Comparison of ENCODE assay signal across 27 cellular contexts in the genomic region with DNA sequence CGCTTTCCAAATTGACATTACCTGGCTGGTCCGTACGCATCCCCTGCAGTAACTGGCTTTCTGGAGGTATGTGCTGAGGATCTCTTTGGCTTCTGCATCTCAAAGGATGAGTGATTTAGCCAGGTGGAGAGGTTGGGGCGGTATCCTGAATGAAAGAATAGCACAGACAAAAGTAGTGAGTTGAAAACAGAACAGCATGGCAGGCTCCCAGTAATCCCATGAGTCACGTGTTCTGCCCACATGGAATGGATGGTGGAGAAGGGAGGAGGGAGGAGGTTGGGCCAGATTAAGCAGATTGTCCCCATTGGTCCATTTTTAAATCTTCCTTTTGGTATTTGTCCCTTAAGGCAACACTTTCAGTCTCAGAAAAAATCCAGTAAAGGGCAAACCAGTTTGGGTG.
DNase-seq lines count a peak whose midpoint lies in the region; ATAC-seq, FAIRE-seq and TF ChIP-seq lines count a peak whose summit lies in the region.
"Had no signal": no experiment of that assay in that cellular context is flagged by ENCODE, and none has a peak within 500 bp of the region (broad histone marks: within the 10 kb centered on the region; RNA-seq: fewer than 3 reads in every experiment).

No MANE protein-coding gene starts in this region.

- no peak overlapping the region for H3K18ac ChIP-seq in mesendoderm (ENCODE audit: low read length)

- POLR2A ChIA-PET in K562 (lab: Yijun Ruan, JAX): interaction anchor here (0.6 kb wide), 1 partner anchor 30 kb away, joined by 3 read pairs; no protein-coding TSS in a partner anchor

- H2AFZ ChIP-seq in K562 (ENCODE audit: low read depth, low read length): no peak overlapping the region
- H2AFZ ChIP-seq: GM23248, PC-9 had no signal

- H3K23ac ChIP-seq in mesendoderm (ENCODE audit: low read length): no peak overlapping the region

- H3K4me2 ChIP-seq in K562 (ENCODE audit: insufficient read depth, low read length): no peak overlapping the region
- no peak overlapping the region for H3K4me2 ChIP-seq in mesendoderm (ENCODE audit: low read length)
- H3K4me2 ChIP-seq: PC-9 had no signal

- no TSS peak for BruUV-seq in K562 (replicated peaks; lab: Mats Ljungman, UMichigan)

- TF ChIP-seq RAD21 in K562 (CRISPR knock-in tag; conservative IDR thresholded peaks at IDR 0.05 in 1 of 2, IDR thresholded peaks at IDR 0.05 in 1 of 2): no peak

- H3K79me1 ChIP-seq in mesendoderm (ENCODE audit: low read length): no peaks in the 10 kb centered on the region

- H4K8ac ChIP-seq in mesendoderm (ENCODE audit: low read depth, low read length): no peak overlapping the region

- H2BK15ac ChIP-seq in mesendoderm (replicated peaks; ENCODE audit: low read depth): no peak overlapping the region

- no peaks in the 10 kb centered on the region for H3K9me3 ChIP-seq in K562 (replicated peaks; ENCODE audit: control insufficient read depth, insufficient read depth, low read depth, low read length)
- H3K9me3 ChIP-seq: BE2C had no signal

- 0% methylated on average over 5 of the region's 5 CpGs for WGBS in K562 (ENCODE audit: insufficient coverage, low coverage, missing lambda C conversion rate)
- WGBS in mesendoderm (ENCODE audit: extremely low coverage, insufficient coverage, low lambda C conversion rate): no CpG with 5 or more reads among the region's 5 CpGs

- no peak for ATAC-seq in K562
- no peak for ATAC-seq in stimulated activated naive CD8-positive, alpha-beta T cell treated with anti-CD3 and anti-CD28 coated beads, Interleukin-15, amount 100 ng/mL, for 72 hours
- no peak for ATAC-seq in HG03175 (IDR thresholded peaks at IDR 0.05; ENCODE audit: unreplicated experiment)
- ATAC-seq: Right ventricle myocardium inferior had no signal

- no peak overlapping the region for H2BK120ac ChIP-seq in mesendoderm (ENCODE audit: low read depth, low read length)

- no peak overlapping the region for H3K27ac Mint-ChIP-seq in stimulated activated naive CD8-positive, alpha-beta T cell treated with anti-CD3 and anti-CD28 coated beads, Interleukin-15, amount 100 ng/mL, for 72 hours
- H3K27ac Mint-ChIP-seq: CD14-positive monocyte; CD8-positive, alpha-beta memory T cell had no signal

- TF ChIP-seq POLR2A in K562 (conservative IDR thresholded peaks at IDR 0.05): no peak

- H3K9me1 ChIP-seq in K562 (ENCODE audit: control insufficient read depth, insufficient read depth, low read length): no peaks in the 10 kb centered on the region

- H3K27me3 Mint-ChIP-seq in stimulated activated naive CD8-positive, alpha-beta T cell treated with anti-CD3 and anti-CD28 coated beads, Interleukin-15, amount 100 ng/mL, for 72 hours: no peaks in the 10 kb centered on the region
- H3K27me3 Mint-ChIP-seq: CD8-positive, alpha-beta memory T cell had no signal

- in situ Hi-C loops in K562 (cut with MboI): no loop called here

- H3K36me3 ChIP-seq in K562 (ENCODE audit: control insufficient read depth, insufficient read depth, low read length): no peaks in the 10 kb centered on the region
- H3K36me3 ChIP-seq in mesendoderm (ENCODE audit: control insufficient read depth, insufficient read depth, low read length): no peaks in the 10 kb centered on the region
- H3K36me3 ChIP-seq: BE2C had no signal

- no peak overlapping the region for H3K56ac ChIP-seq in mesendoderm (ENCODE audit: low read length)

- no peak overlapping the region for H3K4me3 Mint-ChIP-seq in stimulated activated naive CD8-positive, alpha-beta T cell treated with anti-CD3 and anti-CD28 coated beads, Interleukin-15, amount 100 ng/mL, for 72 hours
- H3K4me3 Mint-ChIP-seq: CD14-positive monocyte; CD8-positive, alpha-beta memory T cell had no signal

- H3K27ac ChIP-seq in K562 (ENCODE audit: extremely low read depth, low read depth, low read length): no peak overlapping the region
- no peak overlapping the region for H3K27ac ChIP-seq in mesendoderm (ENCODE audit: low read depth, low read length)
- H3K27ac ChIP-seq: GM23248, PC-9 had no signal

- no peaks in the 10 kb centered on the region for H3K9me3 Mint-ChIP-seq in stimulated activated naive CD8-positive, alpha-beta T cell treated with anti-CD3 and anti-CD28 coated beads, Interleukin-15, amount 100 ng/mL, for 72 hours

- TF ChIP-seq EP300 in K562 (IDR thresholded peaks at IDR 0.05; ENCODE audit: low read length): no peak

- no peak overlapping the region for H2BK5ac ChIP-seq in mesendoderm (ENCODE audit: low read length)

- H3K9ac ChIP-seq in K562 (ENCODE audit: insufficient read depth in 1 of 2, low read depth in 2 of 2, low read length in 2 of 2): no peak overlapping the region
- H3K9ac ChIP-seq in mesendoderm (ENCODE audit: low read length): no peak overlapping the region
- H3K9ac ChIP-seq: GM23248 had no signal

- intact Hi-C loops in K562 (cut with micrococcal nuclease): no loop called here

- DNase-seq in NCI-H82 (lab: John Stamatoyannopoulos, UW) (peak; percentile 9), NCI-H82 treated with DMSO at 0.1 percent for 48 hours (lab: John Stamatoyannopoulos, UW; ENCODE audit: unreplicated experiment) (no peak), K562 (ENCODE audit: extremely low read depth in 1 of 4, low spot score in 3 of 4) (no peak), iPS DF 19.7 (ENCODE audit: low read depth, low spot score) (peak; percentile 67), GDM1 (lab: John Stamatoyannopoulos, UW) (no peak), mesendoderm (no peak)
- DNase-seq in stimulated activated naive CD8-positive, alpha-beta T cell treated with anti-CD3 and anti-CD28 coated beads, Interleukin-15, amount 100 ng/mL, for 72 hours: no peak
- DNase-seq: 8988T; ACHN; BE2C; CD8-positive, alpha-beta memory T cell; DMS153; DND-41; GM23248; Karpas-422; NCI-H1092; NCI-H1417 treated with DMSO at 0.1 percent for 48 hours; NCI-H187; NCI-H2107; NCI-H524 treated with DMSO at 0.1 percent for 48 hours; NCI-H774; PC-9; T-helper 1 cell had no signal

- H3K4me1 Mint-ChIP-seq in stimulated activated naive CD8-positive, alpha-beta T cell treated with anti-CD3 and anti-CD28 coated beads, Interleukin-15, amount 100 ng/mL, for 72 hours: no peaks in the 10 kb centered on the region
- H3K4me1 Mint-ChIP-seq: CD14-positive monocyte; CD8-positive, alpha-beta memory T cell had no signal

- 0 out of 2 replicates have a peak, but pooled peaks cover 2% of the 10 kb centered on the region for H4K20me1 ChIP-seq in K562 (replicated peaks; ENCODE audit: control insufficient read depth, insufficient read depth, low read length)

- peaks cover 18 to 28% of the 10 kb centered on the region in 2 experiments; a peak in 4 of 5 replicates for H3K27me3 ChIP-seq in K562 (ENCODE audit: control insufficient read depth in 2 of 2, insufficient read depth in 2 of 2, low read length in 2 of 2)
- no peaks in the 10 kb centered on the region for H3K27me3 ChIP-seq in mesendoderm (ENCODE audit: insufficient read depth, low read length, poor library complexity)
- H3K27me3 ChIP-seq: BE2C had no signal

- no peaks in the 10 kb centered on the region for H3K79me2 ChIP-seq in K562 (ENCODE audit: control insufficient read depth, insufficient read depth, low read length)
- H3K79me2 ChIP-seq in mesendoderm (ENCODE audit: control insufficient read depth, insufficient read depth, low read length): no peaks in the 10 kb centered on the region

- no peak for FAIRE-seq in K562 (lab: Jason Lieb, UNC)
- FAIRE-seq: GM18507 had no signal

- H4K5ac ChIP-seq in mesendoderm (ENCODE audit: low read length): no peak overlapping the region

- no peak overlapping the region for H3K4me3 ChIP-seq in K562
- H3K4me3 ChIP-seq in mesendoderm (ENCODE audit: low read length): no peak overlapping the region
- H3K4me3 ChIP-seq: GM23248, PC-9 had no signal

- H3K4me1 ChIP-seq in K562 (replicated peaks in 1 of 2; ENCODE audit: control insufficient read depth in 2 of 2, insufficient read depth in 2 of 2, low read length in 2 of 2) (no peaks in the 10 kb centered on the region), mesendoderm (ENCODE audit: control insufficient read depth, low read depth, low read length) (peaks cover 3% of the 10 kb centered on the region)
- H3K4me1 ChIP-seq: BE2C had no signal

- CTCF ChIA-PET in K562 (lab: Yijun Ruan, JAX; ENCODE audit: low intra/inter-chr PET ratio): no interaction called here

- H3K4ac ChIP-seq in mesendoderm (ENCODE audit: low read depth, low read length): no peak overlapping the region

- no peak overlapping the region for H2AK5ac ChIP-seq in mesendoderm (ENCODE audit: low read length)

- TF ChIP-seq CTCF in K562 (IDR thresholded peaks at IDR 0.05 in 2 of 3, conservative IDR thresholded peaks at IDR 0.05 in 1 of 3; ENCODE audit: insufficient read depth in 2 of 3, low read depth in 1 of 3, low read length in 3 of 3): no peak

TF ChIP-seq in K562, 482 proteins besides CTCF, POLR2A, EP300 and RAD21:
- TF ChIP-seq ESRRA (IDR thresholded peaks at IDR 0.05; ENCODE audit: borderline replicate concordance, low read depth) (no peak), TRIM28 (IDR thresholded peaks at IDR 0.05) (no peak), TCF7 (IDR thresholded peaks at IDR 0.05; ENCODE audit: borderline replicate concordance) (no peak), HIVEP1 (CRISPR knock-in tag; IDR thresholded peaks at IDR 0.05) (no peak)
- TF ChIP-seq, protein P1, sequence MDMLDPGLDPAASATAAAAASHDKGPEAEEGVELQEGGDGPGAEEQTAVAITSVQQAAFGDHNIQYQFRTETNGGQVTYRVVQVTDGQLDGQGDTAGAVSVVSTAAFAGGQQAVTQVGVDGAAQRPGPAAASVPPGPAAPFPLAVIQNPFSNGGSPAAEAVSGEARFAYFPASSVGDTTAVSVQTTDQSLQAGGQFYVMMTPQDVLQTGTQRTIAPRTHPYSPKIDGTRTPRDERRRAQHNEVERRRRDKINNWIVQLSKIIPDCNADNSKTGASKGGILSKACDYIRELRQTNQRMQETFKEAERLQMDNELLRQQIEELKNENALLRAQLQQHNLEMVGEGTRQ (CRISPR knock-in tag; IDR thresholded peaks at IDR 0.05): 0 out of 2 replicates have a peak, but pooled peaks have one; percentile 33

Comparison
In these comparisons a context has a peak if more than half of its experiments do, and no peak if none do; other contexts are left out.
1. DNase-seq: peak in NCI-H82 (single experiment) and iPS DF 19.7 (single experiment); none in NCI-H82 treated with DMSO at 0.1 percent for 48 hours (single experiment), K562 (0 of 4), stimulated activated naive CD8-positive, alpha-beta T cell treated with anti-CD3 and anti-CD28 coated beads, Interleukin-15, amount 100 ng/mL, for 72 hours (0 of 2), GDM1 (single experiment) and mesendoderm (single experiment).